8 cellular contexts compared by ENCODE assay signal in genomic region chr1:219173758-219174671, GRCh38. TPM values are rescaled to one million over a fixed set of nuclear protein-coding genes. Genes with fewer than 3 reads are reported as not detected.
DNase-seq lines count a peak whose midpoint lies in the region; ATAC-seq and TF ChIP-seq lines count a peak whose summit lies in the region.

Gene LYPLAL1, plus strand, starts transcription at chr1:219173878. Its CDS starts 13 bp downstream, at chr1:219173891.

- intact Hi-C loops in cardiac septum (cut with DNase I) (loop anchor here (5.0 to 10.0 kb wide), 4 partner anchors 128 to 827 kb away; partner anchors contain the start of gene TGFB2), transverse colon (cut with DNase I; ENCODE audit: low total_unique reads) (no loop called here)

- H3K9me3 ChIP-seq in adipocyte (ENCODE audit: control insufficient read depth, low read length) (no peaks in the 10 kb centered on the region), transverse colon (no peaks in the 10 kb centered on the region)

- TF ChIP-seq EP300 in transverse colon (IDR thresholded peaks at IDR 0.05; ENCODE audit: low read depth): no peak

- H3K4me1 ChIP-seq in adipocyte (ENCODE audit: control insufficient read depth, insufficient read depth, low read length) (peaks cover 40% of the 10 kb centered on the region), transverse colon (peaks cover 10 to 46% (median 20%) of the 10 kb centered on the region in 4 donors)

- WGBS in transverse colon (ENCODE audit: low coverage in 1 of 2), 2 donors: 7 to 8% methylated on average over 4 to 35 of the region's 51 CpGs

- H3K27me3 ChIP-seq in adipocyte (replicated peaks; ENCODE audit: control insufficient read depth, insufficient read depth, low read length): no peaks in the 10 kb centered on the region
- no peaks in the 10 kb centered on the region for H3K27me3 ChIP-seq in transverse colon

- H3K4me3 ChIP-seq in adipocyte (ENCODE audit: low read length): peak within 1 kb of the TSS; percentile 84
- H3K4me3 ChIP-seq in transverse colon: peak within 1 kb of the TSS; percentile 63 to 91 (median 76)

- TF ChIP-seq POLR2A in transverse colon (IDR thresholded peaks at IDR 0.05): peak; percentile 78

- peak within 1 kb of the TSS; percentile 87 to 93 (median 90) for H3K27ac ChIP-seq in transverse colon

- DNase-seq in NCI-H1105 treated with DMSO at 0.1 percent for 48 hours (lab: John Stamatoyannopoulos, UW) (peak; percentile 86), T follicular helper cell (ENCODE audit: low read depth) (peak; percentile 79), adipocyte (ENCODE audit: low read depth) (peak; percentile 93), cardiac septum (ENCODE audit: low spot score) (peak; percentile 96), pons (ENCODE audit: low spot score) (peak; percentile 85), transverse colon (peak; percentile 91)

- peak; percentile 72 for ATAC-seq in HG02678 (IDR thresholded peaks at IDR 0.05; ENCODE audit: unreplicated experiment)

- H3K36me3 ChIP-seq in adipocyte (ENCODE audit: control insufficient read depth, insufficient read depth, low read length, severe bottlenecking) (no peaks in the 10 kb centered on the region), transverse colon (no peaks in the 10 kb centered on the region)

- H3K9ac ChIP-seq in adipocyte (ENCODE audit: low read length): peak within 1 kb of the TSS; percentile 92

- in situ Hi-C loops in transverse colon (cut with MboI; ENCODE audit: low pct_ligation_motif_present in 1 of 4, low pct_unique_long_range_greater_than_20kb in 1 of 4, low sequenced_read_pairs in 3 of 4): no loop called here

- TF ChIP-seq CTCF in GM12874 (IDR thresholded peaks at IDR 0.05; ENCODE audit: insufficient read depth, low read depth, low read length) (peak; percentile 20; the same call in 1 of the 2 replicates), transverse colon (IDR thresholded peaks at IDR 0.05) (no peak)

RNA-seq across cellular contexts. Expression of gene LYPLAL1, which starts in this region (rescaled TPM):
- total RNA-seq in cardiac septum: 99.4 TPM
- total RNA-seq in transverse colon: 10 to 100 TPM; 12.2 to 18.9 (median 16.7) TPM

Comparison
In these comparisons a context has a peak if more than half of its experiments do, and no peak if none do; other contexts are left out.
1. Peak in every context shown above with its lines: DNase-seq, ATAC-seq, H3K4me3 ChIP-seq and H3K27ac ChIP-seq.